27 cellular contexts compared by ENCODE assay signal in genomic region chr3:59093521-59093920, GRCh38. TPM values are rescaled to one million over a fixed set of nuclear protein-coding genes. Genes with fewer than 3 reads are reported as not detected.
"Had no signal": no experiment of that assay in that cellular context is flagged by ENCODE, and none has a peak within 500 bp of the region (broad histone marks: within the 10 kb centered on the region; RNA-seq: fewer than 3 reads in every experiment).

No MANE protein-coding gene starts in this region.

- H3K4me3 Mint-ChIP-seq: mesothelial cell of epicardium; naive B cell; natural killer cell; nephron progenitor cell; stimulated activated memory B cell treated with anti-CD40 and anti-IgM and Interleukin-4, amounts not matched to agents 10 μg/mL and 1 μg/mL and 100 μg/mL, for 72 hours; stimulated activated naive CD8-positive, alpha-beta T cell treated with anti-CD3 and anti-CD28 coated beads, Interleukin-15, amount 100 ng/mL, for 72 hours; type B pancreatic cell had no signal

- H3K9me3 ChIP-seq: lower lobe of right lung, ovary, right lobe of liver, uterus had no signal

- H3K27me3 ChIP-seq: left lung, ovary, right atrium auricular region, right lobe of liver, tibial nerve, uterus had no signal

- H3K27ac Mint-ChIP-seq: mesothelial cell of epicardium; naive B cell; natural killer cell; nephron progenitor cell; progenitor cell of endocrine pancreas; stimulated activated memory B cell treated with anti-CD40 and anti-IgM and Interleukin-4, amounts not matched to agents 10 μg/mL and 1 μg/mL and 100 μg/mL, for 72 hours; stimulated activated naive CD8-positive, alpha-beta T cell treated with anti-CD3 and anti-CD28 coated beads, Interleukin-15, amount 100 ng/mL, for 72 hours; type B pancreatic cell had no signal

- H3K36me3 Mint-ChIP-seq: mesothelial cell of epicardium, natural killer cell, type B pancreatic cell had no signal

- H3K4me1 Mint-ChIP-seq: mesothelial cell of epicardium; naive B cell; natural killer cell; nephron progenitor cell; stimulated activated memory B cell treated with anti-CD40 and anti-IgM and Interleukin-4, amounts not matched to agents 10 μg/mL and 1 μg/mL and 100 μg/mL, for 72 hours; stimulated activated naive CD8-positive, alpha-beta T cell treated with anti-CD3 and anti-CD28 coated beads, Interleukin-15, amount 100 ng/mL, for 72 hours had no signal

- H3K4me1 ChIP-seq: left lung, lower lobe of right lung, right atrium auricular region, right lobe of liver, tibial nerve, uterus had no signal

- ATAC-seq: left colon; left lung; lower lobe of right lung; natural killer cell; right lobe of liver; stimulated activated memory B cell treated with anti-CD40 and anti-IgM and Interleukin-4, amounts not matched to agents 10 μg/mL and 1 μg/mL and 100 μg/mL, for 72 hours; stimulated activated naive CD8-positive, alpha-beta T cell treated with anti-CD3 and anti-CD28 coated beads, Interleukin-15, amount 100 ng/mL, for 72 hours had no signal

- H3K4me2 ChIP-seq: smooth muscle cell had no signal

- H3K36me3 ChIP-seq: left lung, lower lobe of right lung, ovary, right atrium auricular region, right lobe of liver, tibial nerve, uterus had no signal

- H3K27ac ChIP-seq: left lung, lower lobe of right lung, ovary, right atrium auricular region, right lobe of liver, tibial nerve, uterus had no signal

- H3K4me3 ChIP-seq: left lung, lower lobe of right lung, ovary, right atrium auricular region, right lobe of liver, smooth muscle cell, tibial nerve, uterus had no signal

- DNase-seq: hippocampal formation; kidney glomerular epithelial cell; left colon; left lung; lower lobe of right lung; mammary epithelial cell; mesenchymal stem cell; naive B cell; natural killer cell; nephron progenitor cell; ovary; right lobe of liver; stimulated activated CD4-positive, alpha-beta T cell treated with anti-CD3 and anti-CD28 coated beads, Interleukin-1b, Interleukin-23, amount 100 ng/mL, for 48 hours; stimulated activated CD4-positive, alpha-beta T cell treated with anti-CD3 and anti-CD28 coated beads, Interleukin-2, amount 100 ng/mL, for 48 hours; stimulated activated CD4-positive, alpha-beta T cell treated with anti-CD3 and anti-CD28 coated beads, Interleukin-4, amount 100 ng/mL, for 4 hours; stimulated activated CD8-positive, alpha-beta memory T cell treated with anti-CD3 and anti-CD28 coated beads, Interleukin-4, amount 100 ng/mL, for 48 hours; stimulated activated naive CD4-positive, alpha-beta T cell treated with Interleukin-2 at 50 U/mL for 16 hours; stimulated activated naive CD8-positive, alpha-beta T cell treated with anti-CD3 and anti-CD28 coated beads, Interleukin-15, amount 100 ng/mL, for 72 hours; substantia nigra; uterus had no signal

- H3K27me3 Mint-ChIP-seq: progenitor cell of endocrine pancreas had no signal

RNA-seq across cellular contexts. Expression of gene CFAP20DC, which starts 43.7 kb away (rescaled TPM):
- total RNA-seq: right atrium auricular region had no signal
